Comparison of ENCODE assay signal across 37 cellular contexts in the genomic region with DNA sequence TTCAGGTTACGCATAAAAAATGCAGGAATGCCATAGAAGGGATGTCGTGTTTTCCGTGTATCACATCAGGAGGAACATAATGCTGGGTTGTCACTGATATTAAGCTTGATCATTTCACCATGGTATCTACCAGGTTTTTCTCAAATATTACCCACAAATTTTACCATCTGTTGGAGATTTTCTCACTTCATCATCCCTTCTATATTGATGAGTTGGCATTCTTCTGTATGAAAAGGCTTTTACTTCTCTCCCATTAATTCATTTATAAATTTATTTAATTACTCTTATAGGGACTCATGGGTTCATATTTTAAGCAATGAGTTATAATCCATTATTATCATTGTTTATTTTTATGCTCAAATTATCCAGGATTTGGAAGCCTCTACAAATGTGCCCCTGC.
"Had no signal": no experiment of that assay in that cellular context is flagged by ENCODE, and none has a peak within 500 bp of the region (broad histone marks: within the 10 kb centered on the region; RNA-seq: fewer than 3 reads in every experiment).

No MANE protein-coding gene starts in this region.

- H3K27me3 ChIP-seq: body of pancreas, brain microvascular endothelial cell, breast epithelium had no signal

- DNase-seq: activated CD4-positive, alpha-beta memory T cell treated with anti-CD3 and anti-CD28 coated beads, Interleukin-2, amount 10 ng/mL, durations not matched to agents 7 days and 5 days; activated CD4-positive, alpha-beta T cell treated with anti-CD3 and anti-CD28 coated beads for 1 hour; activated CD4-positive, alpha-beta T cell treated with anti-CD3 and anti-CD28 coated beads for 36 hours; activated CD4-positive, alpha-beta T cell treated with anti-CD3 and anti-CD28 coated beads for 48 hours; activated CD4-positive, alpha-beta T cell treated with anti-CD3 and anti-CD28 coated beads, Interleukin-2, amount 50 U/mL, for 1 hour; activated CD4-positive, alpha-beta T cell treated with anti-CD3 and anti-CD28 coated beads, Interleukin-2, amount 50 U/mL, for 4 hours; activated CD4-positive, CD25-positive, alpha-beta regulatory T cell; activated CD8-positive, alpha-beta memory T cell treated with anti-CD3 and anti-CD28 coated beads for 24 hours; activated CD8-positive, alpha-beta memory T cell treated with anti-CD3 and anti-CD28 coated beads, Interleukin-2, amount 10 ng/mL, durations not matched to agents 7 days and 5 days; activated CD8-positive, alpha-beta memory T cell treated with anti-CD3 and anti-CD28 coated beads, Interleukin-2, amount 50 U/mL, for 48 hours; activated CD8-positive, alpha-beta T cell treated with anti-CD3 and anti-CD28 coated beads, Interleukin-2, amount 10 ng/mL, durations not matched to agents 7 days and 5 days; activated effector memory CD4-positive, alpha-beta T cell treated with Interleukin-2 at 50 U/mL for 16 hours; activated gamma-delta T cell; activated naive CD4-positive, alpha-beta T cell treated with anti-CD3 and anti-CD28 coated beads, Interleukin-2, amount 10 ng/mL, durations not matched to agents 7 days and 5 days; activated naive CD4-positive, alpha-beta T cell treated with Interleukin-2 at 50 U/mL for 16 hours; activated naive CD8-positive, alpha-beta T cell treated with anti-CD3 and anti-CD28 coated beads, Interleukin-2, amount 10 ng/mL, durations not matched to agents 7 days and 5 days; activated naive CD8-positive, alpha-beta T cell treated with anti-CD3 and anti-CD28 coated beads, Interleukin-2, amount 50 U/mL, for 24 hours; activated T-cell treated with anti-CD3 and anti-CD28 coated beads, Interleukin-2, amount 50 U/mL, for 24 hours; activated T-cell treated with anti-CD3 and anti-CD28 coated beads, Interleukin-2, amount 50 U/mL, for 48 hours; aorta; body of pancreas; brain microvascular endothelial cell; central memory CD4-positive, alpha-beta T cell; T-helper 1 cell; T-helper 2 cell; T-helper 9 cell; WERI-Rb-1 had no signal

- H3K4me1 Mint-ChIP-seq: activated CD4-positive, alpha-beta memory T cell treated with anti-CD3 and anti-CD28 coated beads, Interleukin-2, amount 10 ng/mL, durations not matched to agents 7 days and 5 days; activated CD4-positive, alpha-beta T cell treated with anti-CD3 and anti-CD28 coated beads for 36 hours; activated CD8-positive, alpha-beta memory T cell treated with anti-CD3 and anti-CD28 coated beads, Interleukin-2, amount 10 ng/mL, durations not matched to agents 7 days and 5 days; activated naive CD4-positive, alpha-beta T cell treated with anti-CD3 and anti-CD28 coated beads, Interleukin-2, amount 10 ng/mL, durations not matched to agents 7 days and 5 days; activated naive CD4-positive, alpha-beta T cell treated with anti-CD3 and anti-CD28 coated beads, Interleukin-2, amount 50 U/mL, for 24 hours; activated naive CD8-positive, alpha-beta T cell treated with anti-CD3 and anti-CD28 coated beads, Interleukin-2, amount 10 ng/mL, durations not matched to agents 7 days and 5 days; activated naive CD8-positive, alpha-beta T cell treated with anti-CD3 and anti-CD28 coated beads, Interleukin-2, amount 50 U/mL, for 24 hours had no signal

- ATAC-seq: activated CD4-positive, alpha-beta T cell treated with anti-CD3 and anti-CD28 coated beads for 36 hours; activated CD4-positive, CD25-positive, alpha-beta regulatory T cell treated with anti-CD3 and anti-CD28 coated beads, Interleukin-2, amount 50 U/mL, for 24 hours; activated CD8-positive, alpha-beta memory T cell treated with anti-CD3 and anti-CD28 coated beads, Interleukin-2, amount 10 ng/mL, durations not matched to agents 7 days and 5 days; activated CD8-positive, alpha-beta T cell treated with anti-CD3 and anti-CD28 coated beads, Interleukin-2, amount 10 ng/mL, durations not matched to agents 7 days and 5 days; activated naive CD8-positive, alpha-beta T cell treated with anti-CD3 and anti-CD28 coated beads, Interleukin-2, amount 50 U/mL, for 24 hours; body of pancreas; WTC11 had no signal

- FAIRE-seq: astrocyte, TTC549 had no signal

- H3K27ac Mint-ChIP-seq: activated CD4-positive, alpha-beta memory T cell treated with anti-CD3 and anti-CD28 coated beads, Interleukin-2, amount 10 ng/mL, durations not matched to agents 7 days and 5 days; activated CD4-positive, alpha-beta T cell treated with anti-CD3 and anti-CD28 coated beads for 36 hours; activated CD8-positive, alpha-beta memory T cell treated with anti-CD3 and anti-CD28 coated beads, Interleukin-2, amount 10 ng/mL, durations not matched to agents 7 days and 5 days; activated CD8-positive, alpha-beta T cell treated with anti-CD3 and anti-CD28 coated beads, Interleukin-2, amount 10 ng/mL, durations not matched to agents 7 days and 5 days; activated naive CD4-positive, alpha-beta T cell treated with anti-CD3 and anti-CD28 coated beads, Interleukin-2, amount 10 ng/mL, durations not matched to agents 7 days and 5 days; activated naive CD4-positive, alpha-beta T cell treated with anti-CD3 and anti-CD28 coated beads, Interleukin-2, amount 50 U/mL, for 24 hours; activated naive CD8-positive, alpha-beta T cell; activated naive CD8-positive, alpha-beta T cell treated with anti-CD3 and anti-CD28 coated beads, Interleukin-2, amount 10 ng/mL, durations not matched to agents 7 days and 5 days; activated naive CD8-positive, alpha-beta T cell treated with anti-CD3 and anti-CD28 coated beads, Interleukin-2, amount 50 U/mL, for 24 hours; activated T-cell treated with anti-CD3 and anti-CD28 coated beads, Interleukin-2, amount 50 U/mL, for 24 hours; activated T-helper 2 cell treated with anti-CD3 and anti-CD28 coated beads, Interferon-gamma antibody, Interleukin-2, Interleukin-4, amounts not matched to agents 10 μg/mL and 5 μg/mL and 100 μg/mL, durations not matched to agents 14 hours and 24 hours and 36 hours; T-helper 1 cell treated with Interleukin-12 subunit alpha and Interleukin-12 subunit beta and Interleukin-4 antibody, amounts not matched to agents 30 μg/mL and 1 μg/mL, for 36 hours; T-helper 2 cell treated with Interferon-gamma antibody and Interleukin-4, amounts not matched to agents 5 μg/mL and 100 μg/mL, for 36 hours; WTC11 had no signal

- H3K4me3 ChIP-seq: body of pancreas, breast epithelium had no signal

- H3K4me1 ChIP-seq: breast epithelium had no signal

- H3K9me3 Mint-ChIP-seq: activated CD4-positive, alpha-beta memory T cell treated with anti-CD3 and anti-CD28 coated beads, Interleukin-2, amount 10 ng/mL, durations not matched to agents 7 days and 5 days; activated naive CD4-positive, alpha-beta T cell treated with anti-CD3 and anti-CD28 coated beads, Interleukin-2, amount 10 ng/mL, durations not matched to agents 7 days and 5 days; activated naive CD4-positive, alpha-beta T cell treated with anti-CD3 and anti-CD28 coated beads, Interleukin-2, amount 50 U/mL, for 24 hours; activated naive CD8-positive, alpha-beta T cell treated with anti-CD3 and anti-CD28 coated beads, Interleukin-2, amount 10 ng/mL, durations not matched to agents 7 days and 5 days; activated T-cell treated with anti-CD3 and anti-CD28 coated beads, Interleukin-2, amount 50 U/mL, for 24 hours; activated T-helper 2 cell treated with anti-CD3 and anti-CD28 coated beads, Interferon-gamma antibody, Interleukin-2, Interleukin-4, amounts not matched to agents 10 μg/mL and 5 μg/mL and 100 μg/mL, durations not matched to agents 14 hours and 24 hours and 36 hours; T-helper 1 cell treated with Interleukin-12 subunit alpha and Interleukin-12 subunit beta and Interleukin-4 antibody, amounts not matched to agents 30 μg/mL and 1 μg/mL, for 36 hours; T-helper 2 cell treated with Interferon-gamma antibody and Interleukin-4, amounts not matched to agents 5 μg/mL and 100 μg/mL, for 36 hours had no signal

- H3K36me3 ChIP-seq: brain microvascular endothelial cell, breast epithelium, WERI-Rb-1 had no signal

- H3K4me3 Mint-ChIP-seq: activated CD4-positive, alpha-beta memory T cell treated with anti-CD3 and anti-CD28 coated beads, Interleukin-2, amount 10 ng/mL, durations not matched to agents 7 days and 5 days; activated CD4-positive, alpha-beta T cell treated with anti-CD3 and anti-CD28 coated beads for 36 hours; activated CD8-positive, alpha-beta memory T cell treated with anti-CD3 and anti-CD28 coated beads, Interleukin-2, amount 10 ng/mL, durations not matched to agents 7 days and 5 days; activated CD8-positive, alpha-beta T cell treated with anti-CD3 and anti-CD28 coated beads, Interleukin-2, amount 10 ng/mL, durations not matched to agents 7 days and 5 days; activated naive CD4-positive, alpha-beta T cell treated with anti-CD3 and anti-CD28 coated beads, Interleukin-2, amount 10 ng/mL, durations not matched to agents 7 days and 5 days; activated naive CD4-positive, alpha-beta T cell treated with anti-CD3 and anti-CD28 coated beads, Interleukin-2, amount 50 U/mL, for 24 hours; activated naive CD8-positive, alpha-beta T cell; activated naive CD8-positive, alpha-beta T cell treated with anti-CD3 and anti-CD28 coated beads, Interleukin-2, amount 10 ng/mL, durations not matched to agents 7 days and 5 days; activated naive CD8-positive, alpha-beta T cell treated with anti-CD3 and anti-CD28 coated beads, Interleukin-2, amount 50 U/mL, for 24 hours; activated T-cell treated with anti-CD3 and anti-CD28 coated beads, Interleukin-2, amount 50 U/mL, for 24 hours; T-helper 1 cell treated with Interleukin-12 subunit alpha and Interleukin-12 subunit beta and Interleukin-4 antibody, amounts not matched to agents 30 μg/mL and 1 μg/mL, for 36 hours; T-helper 2 cell treated with Interferon-gamma antibody and Interleukin-4, amounts not matched to agents 5 μg/mL and 100 μg/mL, for 36 hours; WTC11 had no signal

- H3K9me3 ChIP-seq: body of pancreas, breast epithelium had no signal

- H3K36me3 Mint-ChIP-seq: activated CD8-positive, alpha-beta memory T cell treated with anti-CD3 and anti-CD28 coated beads, Interleukin-2, amount 10 ng/mL, durations not matched to agents 7 days and 5 days; activated naive CD4-positive, alpha-beta T cell treated with anti-CD3 and anti-CD28 coated beads, Interleukin-2, amount 10 ng/mL, durations not matched to agents 7 days and 5 days; activated naive CD4-positive, alpha-beta T cell treated with anti-CD3 and anti-CD28 coated beads, Interleukin-2, amount 50 U/mL, for 24 hours; activated naive CD8-positive, alpha-beta T cell; activated naive CD8-positive, alpha-beta T cell treated with anti-CD3 and anti-CD28 coated beads, Interleukin-2, amount 10 ng/mL, durations not matched to agents 7 days and 5 days; WTC11 had no signal

- H3K27me3 Mint-ChIP-seq: activated CD4-positive, alpha-beta memory T cell treated with anti-CD3 and anti-CD28 coated beads, Interleukin-2, amount 10 ng/mL, durations not matched to agents 7 days and 5 days; activated CD8-positive, alpha-beta memory T cell treated with anti-CD3 and anti-CD28 coated beads, Interleukin-2, amount 10 ng/mL, durations not matched to agents 7 days and 5 days; activated naive CD4-positive, alpha-beta T cell treated with anti-CD3 and anti-CD28 coated beads, Interleukin-2, amount 10 ng/mL, durations not matched to agents 7 days and 5 days; activated naive CD4-positive, alpha-beta T cell treated with anti-CD3 and anti-CD28 coated beads, Interleukin-2, amount 50 U/mL, for 24 hours; activated naive CD8-positive, alpha-beta T cell; activated naive CD8-positive, alpha-beta T cell treated with anti-CD3 and anti-CD28 coated beads, Interleukin-2, amount 10 ng/mL, durations not matched to agents 7 days and 5 days; activated T-cell treated with anti-CD3 and anti-CD28 coated beads, Interleukin-2, amount 50 U/mL, for 24 hours had no signal

- H3K27ac ChIP-seq: body of pancreas, brain microvascular endothelial cell, breast epithelium, WERI-Rb-1 had no signal
